ENCODE assay signal across 34 cellular contexts in genomic region chr11:32164836-32165235, GRCh38.
"Had no signal": no experiment of that assay in that cellular context is flagged by ENCODE, and none has a peak within 500 bp of the region (broad histone marks: within the 10 kb centered on the region; RNA-seq: fewer than 3 reads in every experiment).

No MANE protein-coding gene starts in this region.

- H3K36me3 ChIP-seq: MG63 had no signal

- DNase-seq: Karpas-422, Kasumi-1, MG63, MM.1S, MV-4-11, NCI-H1048, NCI-H1092, NCI-H1092 treated with DMSO at 0.1 percent for 48 hours, NCI-H1105 treated with DMSO at 0.1 percent for 48 hours, NCI-H1417, NCI-H1417 treated with DMSO at 0.1 percent for 48 hours, NCI-H1436, NCI-H1436 treated with DMSO at 0.1 percent for 48 hours, NCI-H146, NCI-H1694, NCI-H1694 treated with DMSO at 0.1 percent for 48 hours, NCI-H187, NCI-H187 treated with DMSO at 0.1 percent for 48 hours, NCI-H1930, NCI-H2029, NCI-H2029 treated with DMSO at 0.1 percent for 48 hours, NCI-H2081, NCI-H2081 treated with DMSO at 0.1 percent for 48 hours, NCI-H2107, NCI-H2171, NCI-H2171 treated with DMSO at 0.1 percent for 48 hours, NCI-H2227 treated with DMSO at 0.1 percent for 48 hours, NCI-H226, NCI-H345, NCI-H446, NCI-H446 treated with DMSO at 0.1 percent for 48 hours, NCI-H510A, NCI-H510A treated with DMSO at 0.1 percent for 48 hours, NCI-H524 had no signal

- H3K4me3 ChIP-seq: MG63 had no signal

- H3K9me3 ChIP-seq: MG63 had no signal

- H3K27me3 ChIP-seq: MG63 had no signal
